In the genomic region with DNA sequence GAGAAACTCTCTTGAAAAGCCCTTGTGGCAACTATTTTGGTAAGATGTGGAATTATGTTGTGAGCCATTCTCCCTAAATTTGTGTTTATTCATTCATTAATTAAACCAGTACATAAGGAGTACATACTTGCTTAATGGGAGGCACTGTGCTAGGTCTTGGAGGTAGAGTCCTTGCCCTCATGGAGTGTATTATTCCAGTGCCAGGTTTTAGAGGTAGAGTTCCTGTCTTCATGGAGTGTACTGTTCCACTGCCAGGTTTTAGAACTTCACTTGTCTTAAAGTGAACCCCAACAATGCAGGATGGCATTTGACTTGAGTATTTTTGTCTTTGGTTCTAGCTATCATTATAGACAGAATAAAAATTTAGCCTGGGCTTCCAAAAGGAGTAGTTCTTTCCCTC, we compare ENCODE assay signal across 18 cellular contexts. TPM values are rescaled to one million over a fixed set of nuclear protein-coding genes. Genes with fewer than 3 reads are reported as not detected.
DNase-seq lines count a peak whose midpoint lies in the region; ATAC-seq and TF ChIP-seq lines count a peak whose summit lies in the region.
"Had no signal": no experiment of that assay in that cellular context is flagged by ENCODE, and none has a peak within 500 bp of the region (broad histone marks: within the 10 kb centered on the region; RNA-seq: fewer than 3 reads in every experiment).

No MANE protein-coding gene starts in this region.

- H3K27me3 Mint-ChIP-seq in brain: no peaks in the 10 kb centered on the region

- H3K79me2 ChIP-seq in hepatocyte: peaks cover 60% of the 10 kb centered on the region

- TF ChIP-seq CTCF in brain (conservative IDR thresholded peaks at IDR 0.05) (no peak), hepatocyte (IDR thresholded peaks at IDR 0.05; ENCODE audit: poor library complexity) (no peak)

- H3K4me3 Mint-ChIP-seq in brain: peak overlapping the region in 4 of 5 experiments; percentile 26 to 72 (median 50)

- peak; percentile 26 to 34 for DNase-seq in Kasumi-1 (lab: John Stamatoyannopoulos, UW)
- no peak for DNase-seq in hepatocyte (ENCODE audit: low spot score)
- DNase-seq in 8988T: no peak
- DNase-seq in NCI-H748 treated with DMSO at 0.1 percent for 48 hours (lab: John Stamatoyannopoulos, UW): no peak
- DNase-seq: activated CD4-positive, CD25-positive, alpha-beta regulatory T cell treated with anti-CD3 and anti-CD28 coated beads, Interleukin-2, amount 50 U/mL, for 72 hours; activated effector memory CD4-positive, alpha-beta T cell treated with anti-CD3 and anti-CD28 coated beads, Interleukin-2, amount 50 U/mL, for 16 hours; amniotic stem cell; KG1; left ventricle myocardium superior; NCI-H1417; NCI-H2171 treated with DMSO at 0.1 percent for 48 hours; nucleus accumbens; SIG-M5; stimulated activated naive CD4-positive, alpha-beta T cell treated with Interleukin-2 at 50 U/mL for 16 hours had no signal

- peak overlapping the region in 8 of 11 experiments; percentile 62 to 77 (median 68); a peak in 8 of 22 replicates for H3K4me2 ChIP-seq in BLaER1 treated with 17β-estradiol and CSF1 and Interleukin-3, amounts not matched to agents 10 nM and 100 nM
- peak overlapping the region; percentile 12 for H3K4me2 ChIP-seq in hepatocyte

- no peaks in the 10 kb centered on the region for H3K27me3 ChIP-seq in BLaER1 treated with 17β-estradiol and CSF1 and Interleukin-3, amounts not matched to agents 10 nM and 100 nM
- H3K27me3 ChIP-seq in hepatocyte: no peaks in the 10 kb centered on the region

- no peak overlapping the region for H3K27ac ChIP-seq in BLaER1 treated with 17β-estradiol and CSF1 and Interleukin-3, amounts not matched to agents 10 nM and 100 nM
- H3K27ac ChIP-seq in hepatocyte: peak overlapping the region; percentile 8

- H3K36me3 Mint-ChIP-seq in brain: peaks cover 37% of the 10 kb centered on the region

- H2AFZ ChIP-seq in hepatocyte: no peak overlapping the region

- H3K4me1 Mint-ChIP-seq in brain: peaks cover 94% of the 10 kb centered on the region

- no peak overlapping the region for H3K9ac ChIP-seq in BLaER1 treated with 17β-estradiol and CSF1 and Interleukin-3, amounts not matched to agents 10 nM and 100 nM

- H3K9me2 ChIP-seq in hepatocyte (replicated peaks; ENCODE audit: insufficient read depth): no peaks in the 10 kb centered on the region

- no peaks in the 10 kb centered on the region for H3K9me3 ChIP-seq in BLaER1 treated with 17β-estradiol and CSF1 and Interleukin-3, amounts not matched to agents 10 nM and 100 nM (replicated peaks in 1 of 11)
- no peaks in the 10 kb centered on the region for H3K9me3 ChIP-seq in hepatocyte (ENCODE audit: low read depth)

- H3K9me3 Mint-ChIP-seq in brain: no peaks in the 10 kb centered on the region

- peak overlapping the region in 4 of 5 experiments; percentile 58 to 91 (median 86) for H3K27ac Mint-ChIP-seq in brain

- peaks cover 61 to 91% (median 72%) of the 10 kb centered on the region in 10 experiments for H3K4me1 ChIP-seq in BLaER1 treated with 17β-estradiol and CSF1 and Interleukin-3, amounts not matched to agents 10 nM and 100 nM
- peaks cover 28% of the 10 kb centered on the region for H3K4me1 ChIP-seq in hepatocyte (ENCODE audit: insufficient read depth)

- ATAC-seq in GM21526 (IDR thresholded peaks at IDR 0.05; ENCODE audit: low FRiP score, unreplicated experiment) (no peak), HG03175 (IDR thresholded peaks at IDR 0.05; ENCODE audit: unreplicated experiment) (no peak)

- H4K20me1 ChIP-seq in BLaER1 treated with 17β-estradiol and CSF1 and Interleukin-3, amounts not matched to agents 10 nM and 100 nM: peaks cover 0 to 80% (median 0%) of the 10 kb centered on the region in 11 experiments; a peak in 5 of 22 replicates
- no peaks in the 10 kb centered on the region for H4K20me1 ChIP-seq in hepatocyte (ENCODE audit: insufficient read depth, poor library complexity, severe bottlenecking)

- H3K36me3 ChIP-seq in BLaER1 treated with 17β-estradiol and CSF1 and Interleukin-3, amounts not matched to agents 10 nM and 100 nM: peaks cover 0 to 6% (median 0%) of the 10 kb centered on the region in 11 experiments; a peak in 1 of 22 replicates
- H3K36me3 ChIP-seq in hepatocyte (replicated peaks; ENCODE audit: insufficient read depth, low read depth): no peaks in the 10 kb centered on the region

- H3K4me3 ChIP-seq in BLaER1 treated with 17β-estradiol and CSF1 and Interleukin-3, amounts not matched to agents 10 nM and 100 nM: no peak overlapping the region
- no peak overlapping the region for H3K4me3 ChIP-seq in hepatocyte

RNA-seq across cellular contexts. Expression of a gene that starts 8.8 kb away (rescaled TPM):
- polyA plus RNA-seq in brain (ENCODE audit: insufficient read depth, low read depth, low replicate concordance) (44.0 TPM), hepatocyte (14.1 and 14.8 TPM in 2 replicates)
- total RNA-seq in hepatocyte: 13.2 and 14.2 TPM in 2 replicates

Comparison
In these comparisons a context has a peak if more than half of its experiments do, and no peak if none do; other contexts are left out.
1. DNase-seq: peak in Kasumi-1 (2 of 2); none in hepatocyte (single experiment), 8988T (single experiment) and NCI-H748 treated with DMSO at 0.1 percent for 48 hours (single experiment).